1 cellular context compared by ENCODE assay signal in genomic region chr19:15175609-15176008, GRCh38.
TF ChIP-seq lines count a peak whose summit lies in the region.

No MANE protein-coding gene starts in this region.

TF ChIP-seq in HEK293, 187 proteins besides CTCF, POLR2A, EP300 and RAD21 (continued from another document):
- TF ChIP-seq OSR2 (tag by site-specific recombination; IDR thresholded peaks at IDR 0.05) = no peak
- TF ChIP-seq ZBTB44 (tag by site-specific recombination; IDR thresholded peaks at IDR 0.05) = no peak
- no peak for TF ChIP-seq ZNF548 (tag by site-specific recombination; IDR thresholded peaks at IDR 0.05)
- TF ChIP-seq ZSCAN16 (tag by site-specific recombination; IDR thresholded peaks at IDR 0.05) = no peak
- TF ChIP-seq ZNF692 (tag by site-specific recombination; IDR thresholded peaks at IDR 0.05) = no peak
